In genomic region chr7:99120503-99120902, GRCh38 we compare ENCODE assay signal across 11 cellular contexts. TPM values are rescaled to one million over a fixed set of nuclear protein-coding genes. Genes with fewer than 3 reads are reported as not detected.
DNase-seq lines count a peak whose midpoint lies in the region; ATAC-seq and TF ChIP-seq lines count a peak whose summit lies in the region.
"Had no signal": no experiment of that assay in that cellular context is flagged by ENCODE, and none has a peak within 500 bp of the region (broad histone marks: within the 10 kb centered on the region; RNA-seq: fewer than 3 reads in every experiment).

No MANE protein-coding gene starts in this region.

- CTCF ChIA-PET in naive thymus-derived CD4-positive, alpha-beta T cell (lab: Charles Lee), result interaction anchor here (0.6 kb wide), 1 partner anchor 12 kb away, joined by 3 read pairs; no protein-coding TSS in a partner anchor
- CTCF ChIA-PET in activated CD8-positive, alpha-beta T cell treated with anti-CD3 and anti-CD28 coated beads for 36 hours (lab: Charles Lee), result interaction anchor here (1.2 kb wide), 1 partner anchor 20 kb away, joined by 4 read pairs; no protein-coding TSS in a partner anchor

- TF ChIP-seq CTCF in activated CD8-positive, alpha-beta T cell treated with anti-CD3 and anti-CD28 coated beads for 36 hours (IDR thresholded peaks at IDR 0.05), result no peak

- peaks cover 0 to 6% of the 10 kb centered on the region in 2 donors for H3K4me1 ChIP-seq in naive thymus-derived CD4-positive, alpha-beta T cell (ENCODE audit: control insufficient read depth in 2 of 2, insufficient read depth in 2 of 2, low read length in 2 of 2)

- H3K27me3 Mint-ChIP-seq in dendritic cell treated with granulocyte-macrophage colony-stimulating factor and Interleukin-4, amounts not matched to agents 40 ng/mL and 50 ng/mL, for 4 days, result no peaks in the 10 kb centered on the region
- no peaks in the 10 kb centered on the region for H3K27me3 Mint-ChIP-seq in naive thymus-derived CD4-positive, alpha-beta T cell
- no peaks in the 10 kb centered on the region for H3K27me3 Mint-ChIP-seq in activated CD8-positive, alpha-beta T cell treated with anti-CD3 and anti-CD28 coated beads for 36 hours

- H3K27ac Mint-ChIP-seq in dendritic cell treated with granulocyte-macrophage colony-stimulating factor and Interleukin-4, amounts not matched to agents 40 ng/mL and 50 ng/mL, for 4 days, result peak overlapping the region; percentile 35
- H3K27ac Mint-ChIP-seq in naive thymus-derived CD4-positive, alpha-beta T cell, result peak overlapping the region in 2 of 9 donors; percentile 26 to 70
- H3K27ac Mint-ChIP-seq in activated CD8-positive, alpha-beta T cell treated with anti-CD3 and anti-CD28 coated beads for 36 hours, result no peak overlapping the region
- H3K27ac Mint-ChIP-seq: H9 had no signal

- no peaks in the 10 kb centered on the region for H3K9me3 Mint-ChIP-seq in dendritic cell treated with granulocyte-macrophage colony-stimulating factor and Interleukin-4, amounts not matched to agents 40 ng/mL and 50 ng/mL, for 4 days
- peaks cover 0 to 16% (median 5%) of the 10 kb centered on the region in 11 donors for H3K9me3 Mint-ChIP-seq in naive thymus-derived CD4-positive, alpha-beta T cell
- peaks cover 7% of the 10 kb centered on the region for H3K9me3 Mint-ChIP-seq in activated CD8-positive, alpha-beta T cell treated with anti-CD3 and anti-CD28 coated beads for 36 hours

- POLR2A ChIA-PET in naive thymus-derived CD4-positive, alpha-beta T cell (lab: Charles Lee), result interaction anchor here (1.0 kb wide), 1 partner anchor 22 kb away, joined by 3 read pairs; no protein-coding TSS in a partner anchor
- POLR2A ChIA-PET in activated CD8-positive, alpha-beta T cell treated with anti-CD3 and anti-CD28 coated beads for 36 hours (lab: Charles Lee), result interaction anchor here (1.1 kb wide), 2 partner anchors 11 to 17 kb away, joined by 3 read pairs; no protein-coding TSS in a partner anchor

- H3K4me3 ChIP-seq in naive thymus-derived CD4-positive, alpha-beta T cell (ENCODE audit: low read length), result no peak overlapping the region
- H3K4me3 ChIP-seq: MG63 had no signal

- no peaks in the 10 kb centered on the region for H3K27me3 ChIP-seq in naive thymus-derived CD4-positive, alpha-beta T cell (ENCODE audit: control insufficient read depth in 2 of 2, insufficient read depth in 2 of 2, low read length in 2 of 2)
- H3K27me3 ChIP-seq: foreskin keratinocyte, MG63 had no signal

- peaks cover 13% of the 10 kb centered on the region for H3K36me3 Mint-ChIP-seq in dendritic cell treated with granulocyte-macrophage colony-stimulating factor and Interleukin-4, amounts not matched to agents 40 ng/mL and 50 ng/mL, for 4 days (ENCODE audit: low read depth)
- peaks cover 9 to 44% (median 31%) of the 10 kb centered on the region in 5 donors for H3K36me3 Mint-ChIP-seq in naive thymus-derived CD4-positive, alpha-beta T cell
- peaks cover 21% of the 10 kb centered on the region for H3K36me3 Mint-ChIP-seq in activated CD8-positive, alpha-beta T cell treated with anti-CD3 and anti-CD28 coated beads for 36 hours (ENCODE audit: low read depth)

- DNase-seq in Right ventricle myocardium inferior (ENCODE audit: missing footprints) (no peak), cardiac septum (ENCODE audit: low spot score) (no peak), KG1 (lab: John Stamatoyannopoulos, UW) (no peak), NCI-H1436 treated with DMSO at 0.1 percent for 48 hours (lab: John Stamatoyannopoulos, UW) (no peak)
- DNase-seq in naive thymus-derived CD4-positive, alpha-beta T cell, result no peak
- no peak for DNase-seq in activated CD8-positive, alpha-beta T cell treated with anti-CD3 and anti-CD28 coated beads for 36 hours
- DNase-seq: foreskin keratinocyte, H9, MG63 had no signal

- H3K9me3 ChIP-seq in naive thymus-derived CD4-positive, alpha-beta T cell (ENCODE audit: control insufficient read depth in 2 of 3, low read length in 3 of 3), result no peaks in the 10 kb centered on the region
- H3K9me3 ChIP-seq: MG63 had no signal

- ATAC-seq in Right ventricle myocardium inferior, result peak; percentile 47
- peak; percentile 55 for ATAC-seq in naive thymus-derived CD4-positive, alpha-beta T cell
- no peak for ATAC-seq in activated CD8-positive, alpha-beta T cell treated with anti-CD3 and anti-CD28 coated beads for 36 hours
- ATAC-seq in HG03460 (IDR thresholded peaks at IDR 0.05; ENCODE audit: unreplicated experiment), result no peak
- ATAC-seq: foreskin keratinocyte had no signal

- intact Hi-C loops in Right ventricle myocardium inferior (cut with DNase I), result loop anchor here (2.0 kb wide), 1 partner anchor 22 kb away; no protein-coding TSS in a partner anchor
- intact Hi-C loops in cardiac septum (cut with DNase I), result no loop called here
- intact Hi-C loops in dendritic cell treated with granulocyte-macrophage colony-stimulating factor and Interleukin-4, amounts not matched to agents 40 ng/mL and 50 ng/mL, for 4 days (cut with micrococcal nuclease), result no loop called here
- intact Hi-C loops in naive thymus-derived CD4-positive, alpha-beta T cell (cut with micrococcal nuclease), result no loop called here
- intact Hi-C loops in activated CD8-positive, alpha-beta T cell treated with anti-CD3 and anti-CD28 coated beads for 36 hours (cut with micrococcal nuclease), result no loop called here

- peaks cover 71% of the 10 kb centered on the region for H3K4me1 Mint-ChIP-seq in dendritic cell treated with granulocyte-macrophage colony-stimulating factor and Interleukin-4, amounts not matched to agents 40 ng/mL and 50 ng/mL, for 4 days (ENCODE audit: low read depth)
- peaks cover 23 to 72% (median 59%) of the 10 kb centered on the region in 7 donors for H3K4me1 Mint-ChIP-seq in naive thymus-derived CD4-positive, alpha-beta T cell
- peaks cover 42% of the 10 kb centered on the region for H3K4me1 Mint-ChIP-seq in activated CD8-positive, alpha-beta T cell treated with anti-CD3 and anti-CD28 coated beads for 36 hours (ENCODE audit: low read depth)

- H3K36me3 ChIP-seq in naive thymus-derived CD4-positive, alpha-beta T cell (ENCODE audit: control insufficient read depth in 2 of 3, insufficient read depth in 3 of 3, low read length in 3 of 3), result peaks cover 0 to 5% (median 0%) of the 10 kb centered on the region in 3 experiments

- no peak overlapping the region for H3K27ac ChIP-seq in naive thymus-derived CD4-positive, alpha-beta T cell (ENCODE audit: low read depth, low read length)
- H3K27ac ChIP-seq: foreskin keratinocyte had no signal

- peak overlapping the region; percentile 24 for H3K4me3 Mint-ChIP-seq in dendritic cell treated with granulocyte-macrophage colony-stimulating factor and Interleukin-4, amounts not matched to agents 40 ng/mL and 50 ng/mL, for 4 days
- H3K4me3 Mint-ChIP-seq in naive thymus-derived CD4-positive, alpha-beta T cell, result peak overlapping the region in 2 of 10 donors; percentile 11 to 30
- H3K4me3 Mint-ChIP-seq in activated CD8-positive, alpha-beta T cell treated with anti-CD3 and anti-CD28 coated beads for 36 hours, result no peak overlapping the region
- H3K4me3 Mint-ChIP-seq: H9 had no signal

RNA-seq across cellular contexts. Expression of gene SMURF1, which starts 23.4 kb away (rescaled TPM):
- 9.6 TPM for total RNA-seq in Right ventricle myocardium inferior
- 13.2 TPM for total RNA-seq in cardiac septum
- 10 to 100 TPM; 14.6 to 26.4 (median 20.8) TPM for total RNA-seq in naive thymus-derived CD4-positive, alpha-beta T cell
- polyA plus RNA-seq in naive thymus-derived CD4-positive, alpha-beta T cell, result 1 to 10 TPM; 1.3 to 2.4 TPM
- 1 to 10 TPM; 8.3 to 9.4 TPM for total RNA-seq in activated CD8-positive, alpha-beta T cell treated with anti-CD3 and anti-CD28 coated beads for 36 hours

Comparison
In these comparisons a context has a peak if more than half of its experiments do, and no peak if none do; other contexts are left out.
1. ATAC-seq: peak in Right ventricle myocardium inferior (single experiment) and naive thymus-derived CD4-positive, alpha-beta T cell (single experiment); none in activated CD8-positive, alpha-beta T cell treated with anti-CD3 and anti-CD28 coated beads for 36 hours (single experiment) and HG03460 (single experiment).